1 cellular context compared by ENCODE assay signal in genomic region chr6:81216668-81217067, GRCh38.
TF ChIP-seq lines count a peak whose summit lies in the region.

No MANE protein-coding gene starts in this region.

TF ChIP-seq in GM23338, 12 proteins besides CTCF, POLR2A, EP300 and RAD21 (continued from another document):
- TF ChIP-seq REST (IDR thresholded peaks at IDR 0.05; ENCODE audit: unreplicated experiment) (no peak), STAT1 (IDR thresholded peaks at IDR 0.05; ENCODE audit: unreplicated experiment) (no peak), ETS1 (IDR thresholded peaks at IDR 0.05) (no peak), JUNB (IDR thresholded peaks at IDR 0.05; ENCODE audit: unreplicated experiment) (no peak), ZNF462 (CRISPR knock-in tag; IDR thresholded peaks at IDR 0.05) (no peak)
